ENCODE assay signal across 8 cellular contexts in genomic region chr12:104456950-104457745, GRCh38. TPM values are rescaled to one million over a fixed set of nuclear protein-coding genes. Genes with fewer than 3 reads are reported as not detected.
DNase-seq lines count a peak whose midpoint lies in the region; ATAC-seq, FAIRE-seq and TF ChIP-seq lines count a peak whose summit lies in the region.

No MANE protein-coding gene starts in this region.

- H3K9ac ChIP-seq in trophoblast cell (ENCODE audit: low read length): peak overlapping the region; percentile 76

- no peak for FAIRE-seq in H54 (lab: Jason Lieb, UNC)

- H4K12ac ChIP-seq in trophoblast cell (ENCODE audit: low read depth, low read length): peak overlapping the region; percentile 39

- H3K23ac ChIP-seq in trophoblast cell (ENCODE audit: low read length): no peak overlapping the region

- H3K27me3 ChIP-seq in GM06990 (replicated peaks; ENCODE audit: control insufficient read depth, insufficient read depth, low read length) (no peaks in the 10 kb centered on the region), trophoblast cell (ENCODE audit: insufficient read depth, low read length) (no peaks in the 10 kb centered on the region)

- H2BK12ac ChIP-seq in trophoblast cell (ENCODE audit: low read length): peak overlapping the region; percentile 19

- no peak overlapping the region for H2AK5ac ChIP-seq in trophoblast cell (ENCODE audit: low read length)

- ATAC-seq in left cardiac atrium: peak; percentile 53 to 63

- peak overlapping the region; percentile 75 for H3K18ac ChIP-seq in trophoblast cell (ENCODE audit: low read length)

- peak; percentile 40; the same call in 1 of the 2 replicates for TF ChIP-seq POLR2A in H54 (IDR thresholded peaks at IDR 0.05; ENCODE audit: low read depth, low read length)

- H3K4me1 ChIP-seq in trophoblast cell (ENCODE audit: control insufficient read depth in 1 of 2, insufficient read depth in 2 of 2, low read length in 2 of 2): peaks cover 9 to 20% of the 10 kb centered on the region in 2 experiments

- TF ChIP-seq CTCF in GM06990 (IDR thresholded peaks at IDR 0.05; ENCODE audit: insufficient read depth, low read length, poor library complexity, severe bottlenecking) (peak; percentile 56), LNCAP (IDR thresholded peaks at IDR 0.05) (peak; percentile 62)

- no peaks in the 10 kb centered on the region for H3K9me3 ChIP-seq in trophoblast cell (ENCODE audit: insufficient read depth, low read depth, low read length)

- peak overlapping the region; percentile 81 for H4K8ac ChIP-seq in trophoblast cell (ENCODE audit: low read depth, low read length)

- H2BK120ac ChIP-seq in trophoblast cell (ENCODE audit: insufficient read depth, low read length, poor library complexity): peak overlapping the region; percentile 87

- DNase-seq in GM06990 (ENCODE audit: extremely low read depth, insufficient read length) (peak; percentile 74), H54 (ENCODE audit: insufficient read length, low spot score) (peak; percentile 36), SK-N-DZ (ENCODE audit: low spot score) (peak; percentile 87), amniotic stem cell (lab: John Stamatoyannopoulos, UW) (peak; percentile 59), left cardiac atrium (peak; percentile 74), trophoblast cell (peak; percentile 72 to 79), KG1 (lab: John Stamatoyannopoulos, UW) (no peak)

- H3K36me3 ChIP-seq in GM06990 (ENCODE audit: control insufficient read depth, insufficient read depth, low read length): no peaks in the 10 kb centered on the region
- no peaks in the 10 kb centered on the region for H3K36me3 ChIP-seq in trophoblast cell (ENCODE audit: control insufficient read depth in 1 of 2, insufficient read depth in 2 of 2, low read length in 2 of 2)

- H2AFZ ChIP-seq in trophoblast cell (ENCODE audit: insufficient read depth, low read length, poor library complexity): peak overlapping the region; percentile 69

- H4K91ac ChIP-seq in trophoblast cell (ENCODE audit: low read depth, low read length): peak overlapping the region; percentile 38

- peak overlapping the region; percentile 77 for H2BK5ac ChIP-seq in trophoblast cell (ENCODE audit: low read depth, low read length, poor library complexity)

- H3K4me2 ChIP-seq in trophoblast cell (ENCODE audit: low read length): peak overlapping the region; percentile 72

- no CpG with 5 or more reads among the region's 71 CpGs for WGBS in trophoblast cell (ENCODE audit: extremely low coverage, insufficient coverage, insufficient read length)

- peak overlapping the region; percentile 79 for H3K14ac ChIP-seq in trophoblast cell (ENCODE audit: low read length)

- intact Hi-C loops in left cardiac atrium (cut with DNase I): loop anchor here in 1 of 2 donors (5.0 to 10.0 kb wide), 2 partner anchors 210 to 418 kb away; no protein-coding TSS in a partner anchor

- H3K79me1 ChIP-seq in trophoblast cell (ENCODE audit: low read length): peaks cover 20% of the 10 kb centered on the region

- H3K4me3 ChIP-seq in GM06990 (replicated peaks; ENCODE audit: low read depth, low read length): peak overlapping the region; percentile 94
- H3K4me3 ChIP-seq in trophoblast cell (ENCODE audit: low read depth, low read length): peak overlapping the region; percentile 89

- H3K27ac ChIP-seq in trophoblast cell (ENCODE audit: low read depth, low read length): peak overlapping the region; percentile 84

- peaks cover 17% of the 10 kb centered on the region for H3K79me2 ChIP-seq in trophoblast cell (ENCODE audit: control insufficient read depth, insufficient read depth, low read length, poor library complexity)

- H3K4ac ChIP-seq in trophoblast cell (ENCODE audit: low read depth, low read length): peak overlapping the region; percentile 77

RNA-seq across cellular contexts. Expression of gene CHST11, which starts 0.4 kb away (rescaled TPM):
- polyA plus RNA-seq in SK-N-DZ (2014; cell fraction: cytosol; rRNA removed): 6.9 and 7.2 TPM in 2 replicates
- polyA plus RNA-seq in SK-N-DZ (2014; cell fraction: nucleus; rRNA removed): 2.9 and 7.1 TPM in 2 replicates
- total RNA-seq in left cardiac atrium: 10 to 100 TPM; 12.9 to 17.7 TPM
- 22.6 and 22.9 TPM in 2 replicates for polyA plus RNA-seq in trophoblast cell (2013)
